Comparison of ENCODE assay signal across 13 cellular contexts in the genomic region with DNA sequence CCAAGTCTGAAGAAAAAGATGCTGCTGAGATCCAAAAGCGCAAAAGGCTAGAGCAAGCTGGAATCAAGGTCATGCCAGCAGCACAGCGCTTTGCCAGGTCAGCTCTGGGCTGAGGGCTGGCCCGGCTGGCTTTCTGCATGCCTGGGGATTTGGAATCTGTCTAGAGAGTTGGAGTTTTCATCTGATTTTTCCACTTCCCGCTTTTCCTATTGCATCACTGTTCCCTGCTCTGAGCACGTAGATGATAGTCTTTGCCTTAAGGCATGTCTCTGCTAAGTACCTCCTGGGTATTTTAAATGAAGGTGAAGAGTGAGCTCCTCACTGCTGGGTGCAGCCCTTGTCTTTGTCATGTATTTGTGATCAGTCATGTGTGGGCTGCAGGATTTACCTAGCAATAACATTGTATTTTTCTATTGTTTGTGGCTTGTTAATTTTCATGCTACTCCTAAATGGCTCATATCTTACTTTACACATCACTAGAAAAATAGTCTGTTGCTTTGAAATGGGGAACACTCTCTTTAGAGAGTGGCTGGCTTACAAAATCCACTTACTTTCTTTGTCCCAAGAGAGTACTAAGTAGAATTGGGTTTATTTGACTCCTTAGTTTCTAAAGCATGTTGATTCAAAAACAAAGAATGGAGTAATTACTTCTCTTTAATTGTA.
DNase-seq lines count a peak whose midpoint lies in the region; ATAC-seq and TF ChIP-seq lines count a peak whose summit lies in the region.
"Had no signal": no experiment of that assay in that cellular context is flagged by ENCODE, and none has a peak within 500 bp of the region (broad histone marks: within the 10 kb centered on the region; RNA-seq: fewer than 3 reads in every experiment).

No MANE protein-coding gene starts in this region.

- BruUV-seq in MCF 10A (replicated peaks; lab: Mats Ljungman, UMichigan): no TSS peak

- ATAC-seq in GM21737 (IDR thresholded peaks at IDR 0.05; ENCODE audit: unreplicated experiment): no peak

- H3K9me3 ChIP-seq in breast epithelium (no peaks in the 10 kb centered on the region), iPS-20b (ENCODE audit: insufficient read depth, low read depth, low read length) (no peaks in the 10 kb centered on the region)

- TF ChIP-seq POLR2A in breast epithelium (IDR thresholded peaks at IDR 0.05): no peak

- CTCF ChIA-PET in MCF 10A (lab: Yijun Ruan, JAX): interaction anchor here (0.6 kb wide), 1 partner anchor 39 kb away, joined by 3 read pairs; no protein-coding TSS in a partner anchor

- H3K4me3 Mint-ChIP-seq in MCF 10A (ENCODE audit: unreplicated experiment): no peak overlapping the region
- peak overlapping the region; percentile 33 for H3K4me3 Mint-ChIP-seq in type B pancreatic cell
- H3K4me3 Mint-ChIP-seq in activated CD4-positive, alpha-beta T cell treated with anti-CD3 and anti-CD28 coated beads, Interleukin-2, amount 10 ng/mL, durations not matched to agents 24 days and 14 days: no peak overlapping the region

- no peaks in the 10 kb centered on the region for H3K9me3 Mint-ChIP-seq in MCF 10A (ENCODE audit: unreplicated experiment)
- H3K9me3 Mint-ChIP-seq in type B pancreatic cell: peaks cover 4% of the 10 kb centered on the region
- no peaks in the 10 kb centered on the region for H3K9me3 Mint-ChIP-seq in activated CD4-positive, alpha-beta T cell treated with anti-CD3 and anti-CD28 coated beads, Interleukin-2, amount 10 ng/mL, durations not matched to agents 24 days and 14 days

- no peak for DNase-seq in MCF 10A (ENCODE audit: unreplicated experiment)
- no peak for DNase-seq in breast epithelium (ENCODE audit: low spot score in 2 of 2)
- peak; percentile 77 for DNase-seq in NCI-H345 (lab: John Stamatoyannopoulos, UW)
- no peak for DNase-seq in type B pancreatic cell (ENCODE audit: extremely low spot score, unreplicated experiment)
- DNase-seq in activated CD4-positive, alpha-beta T cell treated with anti-CD3 and anti-CD28 coated beads, Interleukin-2, amount 10 ng/mL, durations not matched to agents 24 days and 14 days: no peak
- DNase-seq in EL: no peak
- DNase-seq: activated effector memory CD4-positive, alpha-beta T cell treated with anti-CD3 and anti-CD28 coated beads, Interleukin-2, amount 50 U/mL, for 16 hours; cortex of kidney; KG1; NCI-H526 treated with DMSO at 0.1 percent for 48 hours; T-helper 1 cell had no signal

- peak overlapping the region; percentile 10; the same call in 1 of the 2 replicates for H3K9ac ChIP-seq in iPS-20b (ENCODE audit: low read depth, low read length)

- H3K36me3 Mint-ChIP-seq in MCF 10A (ENCODE audit: insufficient read depth, unreplicated experiment) (peaks cover 16% of the 10 kb centered on the region), type B pancreatic cell (peaks cover 33% of the 10 kb centered on the region)
- no peaks in the 10 kb centered on the region for H3K36me3 Mint-ChIP-seq in activated CD4-positive, alpha-beta T cell treated with anti-CD3 and anti-CD28 coated beads, Interleukin-2, amount 10 ng/mL, durations not matched to agents 24 days and 14 days (ENCODE audit: low read depth)

- H3K27ac ChIP-seq in breast epithelium (no peak overlapping the region), iPS-20b (ENCODE audit: low read length) (no peak overlapping the region)

- POLR2A ChIA-PET in MCF 10A (lab: Yijun Ruan, JAX): interaction anchor here (0.6 to 1.0 kb wide), 2 partner anchors 29 to 121 kb away, joined by 4 read pairs; no protein-coding TSS in a partner anchor

- H3K27ac Mint-ChIP-seq in MCF 10A (ENCODE audit: low read depth, unreplicated experiment) (peak overlapping the region; percentile 10), type B pancreatic cell (no peak overlapping the region)
- no peak overlapping the region for H3K27ac Mint-ChIP-seq in activated CD4-positive, alpha-beta T cell treated with anti-CD3 and anti-CD28 coated beads, Interleukin-2, amount 10 ng/mL, durations not matched to agents 24 days and 14 days

- intact Hi-C loops in MCF 10A (cut with micrococcal nuclease): no loop called here
- intact Hi-C loops in breast epithelium (cut with DNase I; ENCODE audit: low total_unique reads): no loop called here
- intact Hi-C loops in activated CD4-positive, alpha-beta T cell treated with anti-CD3 and anti-CD28 coated beads, Interleukin-2, amount 10 ng/mL, durations not matched to agents 24 days and 14 days (cut with micrococcal nuclease): no loop called here

- H3K4me1 ChIP-seq in breast epithelium (no peaks in the 10 kb centered on the region), iPS-20b (ENCODE audit: insufficient read depth, low read length) (peaks cover 30% of the 10 kb centered on the region; the same call in 1 of the 2 replicates)

- H3K36me3 ChIP-seq in breast epithelium (no peaks in the 10 kb centered on the region), iPS-20b (ENCODE audit: insufficient read depth, low read depth, low read length) (no peaks in the 10 kb centered on the region)

- TF ChIP-seq CTCF in MCF 10A (IDR thresholded peaks at IDR 0.05; ENCODE audit: unreplicated experiment): no peak
- no peak for TF ChIP-seq CTCF in breast epithelium (IDR thresholded peaks at IDR 0.05)
- TF ChIP-seq CTCF in type B pancreatic cell (conservative IDR thresholded peaks at IDR 0.05): no peak

- H3K27me3 ChIP-seq in breast epithelium (no peaks in the 10 kb centered on the region), iPS-20b (ENCODE audit: insufficient read depth, low read length) (no peaks in the 10 kb centered on the region)

- H3K4me1 Mint-ChIP-seq in MCF 10A (ENCODE audit: insufficient read depth, unreplicated experiment) (peaks cover 11% of the 10 kb centered on the region), type B pancreatic cell (ENCODE audit: unreplicated experiment) (peaks cover 41% of the 10 kb centered on the region)
- no peaks in the 10 kb centered on the region for H3K4me1 Mint-ChIP-seq in activated CD4-positive, alpha-beta T cell treated with anti-CD3 and anti-CD28 coated beads, Interleukin-2, amount 10 ng/mL, durations not matched to agents 24 days and 14 days

- H3K4me3 ChIP-seq in breast epithelium: no peak overlapping the region
- H3K4me3 ChIP-seq in iPS-20b (ENCODE audit: low read length): peak overlapping the region; percentile 28

- H3K27me3 Mint-ChIP-seq in MCF 10A (ENCODE audit: insufficient read depth, unreplicated experiment) (no peaks in the 10 kb centered on the region), type B pancreatic cell (peaks cover 3% of the 10 kb centered on the region)
- H3K27me3 Mint-ChIP-seq in activated CD4-positive, alpha-beta T cell treated with anti-CD3 and anti-CD28 coated beads, Interleukin-2, amount 10 ng/mL, durations not matched to agents 24 days and 14 days: no peaks in the 10 kb centered on the region
